Comparison of ENCODE assay signal across 23 cellular contexts in genomic region chr15:93212578-93212977, GRCh38.
DNase-seq lines count a peak whose midpoint lies in the region; ATAC-seq, FAIRE-seq and TF ChIP-seq lines count a peak whose summit lies in the region.
"Had no signal": no experiment of that assay in that cellular context is flagged by ENCODE, and none has a peak within 500 bp of the region (broad histone marks: within the 10 kb centered on the region; RNA-seq: fewer than 3 reads in every experiment).

No MANE protein-coding gene starts in this region.

- H3K27ac ChIP-seq in right atrium auricular region (peak overlapping the region; percentile 42 to 84), osteoblast (ENCODE audit: low read depth, low read length) (no peak overlapping the region), skeletal muscle tissue (ENCODE audit: low read depth, low read length) (peak overlapping the region; percentile 93)
- H3K27ac ChIP-seq: A549; BLaER1 treated with 17β-estradiol and CSF1 and Interleukin-3, amounts not matched to agents 10 nM and 100 nM had no signal

- ATAC-seq in left cardiac atrium, result no peak
- ATAC-seq: A549 had no signal

- H3K4me2 ChIP-seq in osteoblast (ENCODE audit: insufficient read depth, low read length), result no peak overlapping the region
- H3K4me2 ChIP-seq: A549; BLaER1 treated with 17β-estradiol and CSF1 and Interleukin-3, amounts not matched to agents 10 nM and 100 nM had no signal

- H3K27me3 ChIP-seq in right atrium auricular region, result no peaks in the 10 kb centered on the region
- H3K27me3 ChIP-seq in osteoblast (ENCODE audit: insufficient read depth, low read length), result no peaks in the 10 kb centered on the region
- H3K27me3 ChIP-seq in skeletal muscle tissue (ENCODE audit: control insufficient read depth in 3 of 3, insufficient read depth in 3 of 3, low read length in 3 of 3), result no peaks in the 10 kb centered on the region
- H3K27me3 ChIP-seq: BLaER1 treated with 17β-estradiol and CSF1 and Interleukin-3, amounts not matched to agents 10 nM and 100 nM had no signal

- no peak for TF ChIP-seq CTCF in right atrium auricular region (IDR thresholded peaks at IDR 0.05)
- no peak for TF ChIP-seq CTCF in osteoblast (IDR thresholded peaks at IDR 0.05; ENCODE audit: extremely low read depth, low read depth, low read length)

- H3K4me1 ChIP-seq in right atrium auricular region (peaks cover 0 to 13% of the 10 kb centered on the region in 2 donors), osteoblast (ENCODE audit: insufficient read depth, low read length) (no peaks in the 10 kb centered on the region), skeletal muscle tissue (ENCODE audit: control insufficient read depth in 3 of 3, insufficient read depth in 3 of 3, low read length in 3 of 3) (peaks cover 26 to 35% (median 27%) of the 10 kb centered on the region in 3 donors)
- H3K4me1 ChIP-seq: A549, BE2C had no signal

- no peak overlapping the region for H3K9ac ChIP-seq in skeletal muscle tissue (ENCODE audit: low read depth in 1 of 3, low read length in 3 of 3)
- H3K9ac ChIP-seq: BLaER1 treated with 17β-estradiol and CSF1 and Interleukin-3, amounts not matched to agents 10 nM and 100 nM had no signal

- H4K20me1 ChIP-seq in osteoblast (ENCODE audit: insufficient read depth, low read length), result no peaks in the 10 kb centered on the region
- H4K20me1 ChIP-seq: BLaER1 treated with 17β-estradiol and CSF1 and Interleukin-3, amounts not matched to agents 10 nM and 100 nM had no signal

- H3K4me3 ChIP-seq in right atrium auricular region, result no peak overlapping the region
- H3K4me3 ChIP-seq in osteoblast (ENCODE audit: insufficient read depth, low read length), result no peak overlapping the region
- H3K4me3 ChIP-seq in skeletal muscle tissue (ENCODE audit: low read length in 3 of 3), result no peak overlapping the region
- H3K4me3 ChIP-seq: A549; BLaER1 treated with 17β-estradiol and CSF1 and Interleukin-3, amounts not matched to agents 10 nM and 100 nM had no signal

- H2AFZ ChIP-seq in osteoblast (ENCODE audit: low read length), result no peak overlapping the region

- no peaks in the 10 kb centered on the region for H3K79me2 ChIP-seq in osteoblast (ENCODE audit: insufficient read depth, low read length)

- intact Hi-C loops in left cardiac atrium (cut with DNase I), result no loop called here

- H3K9me3 ChIP-seq in right atrium auricular region (no peaks in the 10 kb centered on the region), osteoblast (ENCODE audit: low read depth, low read length) (no peaks in the 10 kb centered on the region), skeletal muscle tissue (ENCODE audit: control insufficient read depth in 3 of 3, low read length in 3 of 3) (no peaks in the 10 kb centered on the region)
- H3K9me3 ChIP-seq: A549, BE2C had no signal

- no peak for FAIRE-seq in urothelium cell line (lab: Jason Lieb, UNC)
- FAIRE-seq: A549, D721Med, GM12891, GM18507, H1 had no signal

- no peak for DNase-seq in right atrium auricular region (ENCODE audit: low spot score)
- no peak for DNase-seq in left cardiac atrium
- peak; percentile 50 for DNase-seq in osteoblast (ENCODE audit: insufficient read length, low spot score, missing footprints)
- no peak for DNase-seq in DMS53 (lab: John Stamatoyannopoulos, UW)
- DNase-seq in urothelium cell line (ENCODE audit: low spot score), result no peak
- DNase-seq: 8988T; ACHN; AML-193; BE2C; CD4-positive, alpha-beta T cell; CD8-positive, alpha-beta memory T cell; DMS 273 treated with DMSO at 0.1 percent for 48 hours; DMS79 treated with DMSO at 0.1 percent for 48 hours; GF-D8; H7; HCEC 1CT had no signal

- H3K36me3 ChIP-seq in right atrium auricular region, result no peaks in the 10 kb centered on the region
- no peaks in the 10 kb centered on the region for H3K36me3 ChIP-seq in osteoblast (ENCODE audit: insufficient read depth, low read length)
- no peaks in the 10 kb centered on the region for H3K36me3 ChIP-seq in skeletal muscle tissue (ENCODE audit: control insufficient read depth in 3 of 3, insufficient read depth in 3 of 3, low read length in 3 of 3)
- H3K36me3 ChIP-seq: BE2C; BLaER1 treated with 17β-estradiol and CSF1 and Interleukin-3, amounts not matched to agents 10 nM and 100 nM had no signal
